11 cellular contexts compared by ENCODE assay signal in the genomic region with DNA sequence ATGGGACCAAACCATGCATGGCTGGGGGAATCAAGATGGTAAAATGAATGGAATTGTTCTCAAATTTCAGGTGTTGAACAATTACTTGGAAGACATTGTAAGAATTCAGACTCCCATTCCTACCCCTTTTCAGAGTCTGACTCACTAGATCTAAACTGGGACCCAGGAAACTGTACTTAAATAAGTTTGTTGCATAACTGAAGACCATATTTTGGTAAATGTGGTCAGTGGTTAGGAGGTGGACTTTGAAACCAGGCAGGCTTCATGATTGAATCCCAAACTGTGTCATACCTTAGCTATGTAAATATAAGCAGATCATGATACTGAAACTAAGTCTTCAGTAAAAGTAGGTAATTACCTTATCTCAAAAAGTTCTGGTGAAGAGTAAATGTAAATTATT. TPM values are rescaled to one million over a fixed set of nuclear protein-coding genes. Genes with fewer than 3 reads are reported as not detected.
DNase-seq lines count a peak whose midpoint lies in the region; ATAC-seq and TF ChIP-seq lines count a peak whose summit lies in the region.
"Had no signal": no experiment of that assay in that cellular context is flagged by ENCODE, and none has a peak within 500 bp of the region (broad histone marks: within the 10 kb centered on the region; RNA-seq: fewer than 3 reads in every experiment).

No MANE protein-coding gene starts in this region.

- no peaks in the 10 kb centered on the region for H3K9me3 ChIP-seq in RWPE2 (ENCODE audit: severe bottlenecking)
- no peaks in the 10 kb centered on the region for H3K9me3 ChIP-seq in osteoblast (ENCODE audit: low read depth, low read length)

- peaks cover 9% of the 10 kb centered on the region for H3K27me3 Mint-ChIP-seq in chondrocyte (ENCODE audit: low read depth)
- H3K27me3 Mint-ChIP-seq: activated CD4-positive, alpha-beta memory T cell treated with anti-CD3 and anti-CD28 coated beads, Interleukin-2, amount 10 ng/mL, durations not matched to agents 7 days and 5 days had no signal

- H3K27ac Mint-ChIP-seq in chondrocyte (ENCODE audit: unreplicated experiment): no peak overlapping the region
- H3K27ac Mint-ChIP-seq: activated CD4-positive, alpha-beta memory T cell treated with anti-CD3 and anti-CD28 coated beads, Interleukin-2, amount 10 ng/mL, durations not matched to agents 7 days and 5 days; CD4-positive, CD25-positive, alpha-beta regulatory T cell had no signal

- H2AFZ ChIP-seq in osteoblast (ENCODE audit: low read length): no peak overlapping the region

- no peak overlapping the region for H3K4me2 ChIP-seq in osteoblast (ENCODE audit: insufficient read depth, low read length)

- H3K79me2 ChIP-seq in osteoblast (ENCODE audit: insufficient read depth, low read length): no peaks in the 10 kb centered on the region

- no peak overlapping the region for H3K4me3 ChIP-seq in GM12864 (ENCODE audit: low read depth, low read length)
- H3K4me3 ChIP-seq in RWPE2 (ENCODE audit: severe bottlenecking): no peak overlapping the region
- no peak overlapping the region for H3K4me3 ChIP-seq in osteoblast (ENCODE audit: insufficient read depth, low read length)

- TF ChIP-seq CTCF in GM12864 (IDR thresholded peaks at IDR 0.05; ENCODE audit: low read depth, low read length, missing control alignments) (no peak), RWPE2 (IDR thresholded peaks at IDR 0.05; ENCODE audit: poor library complexity, severe bottlenecking) (no peak), osteoblast (IDR thresholded peaks at IDR 0.05; ENCODE audit: extremely low read depth, low read depth, low read length) (no peak), chondrocyte (IDR thresholded peaks at IDR 0.05) (no peak)

- H3K9me3 Mint-ChIP-seq in chondrocyte (ENCODE audit: low read depth): peaks cover 2% of the 10 kb centered on the region

- H3K36me3 Mint-ChIP-seq in chondrocyte (ENCODE audit: low read depth): no peaks in the 10 kb centered on the region
- H3K36me3 Mint-ChIP-seq: CD4-positive, CD25-positive, alpha-beta regulatory T cell had no signal

- no peaks in the 10 kb centered on the region for H3K36me3 ChIP-seq in RWPE2 (ENCODE audit: low read depth)
- no peaks in the 10 kb centered on the region for H3K36me3 ChIP-seq in osteoblast (ENCODE audit: insufficient read depth, low read length)

- no peak overlapping the region for H3K27ac ChIP-seq in RWPE2 (ENCODE audit: poor library complexity, severe bottlenecking)
- no peak overlapping the region for H3K27ac ChIP-seq in osteoblast (ENCODE audit: low read depth, low read length)

- peak; percentile 95 for ATAC-seq in GM21360 (IDR thresholded peaks at IDR 0.05; ENCODE audit: unreplicated experiment)
- peak; percentile 94 for ATAC-seq in HG03097 (IDR thresholded peaks at IDR 0.05; ENCODE audit: low FRiP score, unreplicated experiment)
- ATAC-seq in RWPE2 (ENCODE audit: low read depth): peak; percentile 82

- H3K27me3 ChIP-seq in RWPE2 (ENCODE audit: insufficient read depth, poor library complexity, severe bottlenecking) (peaks cover 3% of the 10 kb centered on the region), osteoblast (ENCODE audit: insufficient read depth, low read length) (no peaks in the 10 kb centered on the region)

- peaks cover 4% of the 10 kb centered on the region for H3K4me1 ChIP-seq in RWPE2 (ENCODE audit: insufficient read depth, poor library complexity, severe bottlenecking)
- no peaks in the 10 kb centered on the region for H3K4me1 ChIP-seq in osteoblast (ENCODE audit: insufficient read depth, low read length)

- DNase-seq in GM12864 (ENCODE audit: low read depth) (peak; percentile 1), RWPE2 (ENCODE audit: low spot score) (no peak), osteoblast (ENCODE audit: insufficient read length, low spot score, missing footprints) (no peak), NCI-H2081 (lab: John Stamatoyannopoulos, UW) (no peak), chondrocyte (ENCODE audit: low spot score) (no peak), AG20443 (ENCODE audit: low spot score) (no peak)
- DNase-seq: activated CD4-positive, alpha-beta memory T cell treated with anti-CD3 and anti-CD28 coated beads, Interleukin-2, amount 10 ng/mL, durations not matched to agents 7 days and 5 days; CD4-positive, CD25-positive, alpha-beta regulatory T cell; posterior cingulate gyrus had no signal

- no peaks in the 10 kb centered on the region for H4K20me1 ChIP-seq in osteoblast (ENCODE audit: insufficient read depth, low read length)

- H3K4me3 Mint-ChIP-seq in chondrocyte (ENCODE audit: unreplicated experiment): no peak overlapping the region
- H3K4me3 Mint-ChIP-seq: activated CD4-positive, alpha-beta memory T cell treated with anti-CD3 and anti-CD28 coated beads, Interleukin-2, amount 10 ng/mL, durations not matched to agents 7 days and 5 days; CD4-positive, CD25-positive, alpha-beta regulatory T cell had no signal

- H3K4me1 Mint-ChIP-seq in chondrocyte (ENCODE audit: low read depth): no peaks in the 10 kb centered on the region
- H3K4me1 Mint-ChIP-seq: activated CD4-positive, alpha-beta memory T cell treated with anti-CD3 and anti-CD28 coated beads, Interleukin-2, amount 10 ng/mL, durations not matched to agents 7 days and 5 days; CD4-positive, CD25-positive, alpha-beta regulatory T cell had no signal

RNA-seq across cellular contexts. Expression of a gene that starts 41.7 kb away (rescaled TPM):
- total RNA-seq in osteoblast: 3.6 and 6.8 TPM in 2 replicates
- 9.6 to 21.8 TPM (median 10.2 TPM) in 3 replicates for total RNA-seq in chondrocyte
